ENCODE assay signal across 20 cellular contexts in genomic region chr19:17421942-17422341, GRCh38. TPM values are rescaled to one million over a fixed set of nuclear protein-coding genes. Genes with fewer than 3 reads are reported as not detected.
"Had no signal": no experiment of that assay in that cellular context is flagged by ENCODE, and none has a peak within 500 bp of the region (broad histone marks: within the 10 kb centered on the region; RNA-seq: fewer than 3 reads in every experiment).

No MANE protein-coding gene starts in this region.

- H3K9me3 ChIP-seq: MG63 had no signal

- FAIRE-seq: HTR-8/SVneo, RCC 7860 had no signal

- H3K4me3 ChIP-seq: MG63 had no signal

- DNase-seq: Karpas-422, KG1, MG63, NCI-H1092 treated with DMSO at 0.1 percent for 48 hours, NCI-H1436, NCI-H187, NCI-H2029, NCI-H2081 treated with DMSO at 0.1 percent for 48 hours, NCI-H2171, NCI-H226, NCI-H446, NCI-H510A, NCI-H524 treated with DMSO at 0.1 percent for 48 hours, NCI-H69, NCI-H774, RPMI8226, SHP77 had no signal

- H3K27me3 ChIP-seq: MG63 had no signal

RNA-seq across cellular contexts. Expression of gene CCDC194, which starts 27.9 kb away (rescaled TPM):
- total RNA-seq: SK-MEL-5 had no signal

RNA-seq across cellular contexts. Expression of gene NXNL1, which starts 38.8 kb away (rescaled TPM):
- total RNA-seq: SK-MEL-5 had no signal
